In the genomic region with DNA sequence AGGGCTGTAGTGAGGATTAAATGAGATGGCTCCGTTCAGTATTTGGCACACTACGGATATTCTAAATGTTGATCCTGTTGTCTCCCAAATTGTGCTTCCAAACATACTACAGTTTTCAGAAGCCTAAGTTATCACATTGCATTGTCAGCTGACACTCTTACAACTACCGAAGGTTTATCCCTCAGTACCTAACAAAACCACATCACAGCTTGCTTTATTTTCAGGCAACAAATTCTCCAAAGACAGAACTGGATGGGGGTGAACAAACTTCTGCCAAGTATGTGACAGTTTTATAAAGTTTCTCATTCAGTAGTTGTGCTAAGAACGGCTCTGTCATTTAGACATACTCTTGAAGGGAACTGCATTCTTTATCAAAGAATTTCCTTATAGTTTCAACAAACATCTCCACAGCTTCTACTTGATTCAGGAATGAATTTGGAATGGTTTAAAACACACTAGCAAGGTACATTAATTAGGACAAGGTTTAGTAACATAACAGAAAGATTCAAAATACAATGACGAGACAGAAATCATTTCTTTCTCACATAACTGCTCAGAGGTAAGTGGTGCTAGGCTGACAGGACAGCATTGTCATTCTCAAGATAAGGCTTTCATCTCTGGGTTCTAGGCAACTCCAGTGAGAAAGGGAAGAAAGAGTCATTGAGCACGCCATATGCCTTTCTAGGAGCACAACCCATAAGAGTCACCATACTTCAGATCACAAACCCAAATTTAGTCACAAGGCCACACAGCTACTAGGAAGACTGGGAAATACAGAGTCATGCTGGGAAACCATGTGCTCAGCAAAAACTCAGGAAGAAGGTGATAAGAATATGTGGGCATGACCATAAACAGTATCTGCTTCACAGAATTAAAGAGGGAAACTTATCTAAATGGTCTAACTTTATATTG, we compare ENCODE assay signal across 21 cellular contexts.
DNase-seq lines count a peak whose midpoint lies in the region; ATAC-seq lines count a peak whose summit lies in the region.
"Had no signal": no experiment of that assay in that cellular context is flagged by ENCODE, and none has a peak within 500 bp of the region (broad histone marks: within the 10 kb centered on the region; RNA-seq: fewer than 3 reads in every experiment).

No MANE protein-coding gene starts in this region.

- H3K4me3 Mint-ChIP-seq in T-helper 1 cell treated with Interleukin-12 subunit alpha and Interleukin-12 subunit beta and Interleukin-4 antibody, amounts not matched to agents 30 μg/mL and 1 μg/mL, for 36 hours, result no peak overlapping the region
- peak overlapping the region; percentile 70 for H3K4me3 Mint-ChIP-seq in activated T-helper 17 cell treated with anti-CD3 and anti-CD28 coated beads, Interleukin-2, amount 50 U/mL, for 72 hours
- H3K4me3 Mint-ChIP-seq: activated naive CD8-positive, alpha-beta T cell; CD4-positive, CD25-positive, alpha-beta regulatory T cell; effector memory CD8-positive, alpha-beta T cell had no signal

- H3K4me1 Mint-ChIP-seq in T-helper 1 cell treated with Interleukin-12 subunit alpha and Interleukin-12 subunit beta and Interleukin-4 antibody, amounts not matched to agents 30 μg/mL and 1 μg/mL, for 36 hours (ENCODE audit: low read depth), result peaks cover 41% of the 10 kb centered on the region
- H3K4me1 Mint-ChIP-seq in activated T-helper 17 cell treated with anti-CD3 and anti-CD28 coated beads, Interleukin-2, amount 50 U/mL, for 72 hours, result peaks cover 30% of the 10 kb centered on the region

- peak; percentile 91 for ATAC-seq in activated T-helper 17 cell treated with anti-CD3 and anti-CD28 coated beads, Interleukin-2, amount 50 U/mL, for 72 hours (replicated peaks)
- no peak for ATAC-seq in HG03520 (IDR thresholded peaks at IDR 0.05; ENCODE audit: unreplicated experiment)
- ATAC-seq: effector memory CD8-positive, alpha-beta T cell had no signal

- no peaks in the 10 kb centered on the region for H3K9me3 ChIP-seq in muscle layer of colon (ENCODE audit: low read length)
- H3K9me3 ChIP-seq: suprapubic skin had no signal

- peaks cover 18% of the 10 kb centered on the region for H3K36me3 Mint-ChIP-seq in T-helper 1 cell treated with Interleukin-12 subunit alpha and Interleukin-12 subunit beta and Interleukin-4 antibody, amounts not matched to agents 30 μg/mL and 1 μg/mL, for 36 hours (ENCODE audit: low read depth)
- no peaks in the 10 kb centered on the region for H3K36me3 Mint-ChIP-seq in activated T-helper 17 cell treated with anti-CD3 and anti-CD28 coated beads, Interleukin-2, amount 50 U/mL, for 72 hours (ENCODE audit: low read depth)
- H3K36me3 Mint-ChIP-seq: CD4-positive, CD25-positive, alpha-beta regulatory T cell had no signal

- no peaks in the 10 kb centered on the region for H3K36me3 ChIP-seq in muscle layer of colon (ENCODE audit: insufficient read depth, low read length)
- H3K36me3 ChIP-seq: suprapubic skin had no signal

- DNase-seq in T-helper 1 cell (no peak), CMK (ENCODE audit: low read depth) (peak; percentile 41), NCI-H748 treated with DMSO at 0.1 percent for 48 hours (lab: John Stamatoyannopoulos, UW) (no peak), putamen (ENCODE audit: low spot score) (no peak)
- DNase-seq: activated CD8-positive, alpha-beta memory T cell treated with anti-CD3 and anti-CD28 coated beads for 24 hours; CD4-positive, CD25-positive, alpha-beta regulatory T cell; effector memory CD8-positive, alpha-beta T cell; GOT3; NCI-H1092 treated with DMSO at 0.1 percent for 48 hours; NCI-H2171 treated with DMSO at 0.1 percent for 48 hours; NK-92 treated with Interleukin-12 subunit alpha and Interleukin-12 subunit beta, amount 100 ng/mL, for 24 hours; occipital lobe; SHP77; small intestine had no signal

- H3K27me3 ChIP-seq in muscle layer of colon (ENCODE audit: control insufficient read depth in 1 of 2, insufficient read depth in 2 of 2, low read length in 2 of 2), result no peaks in the 10 kb centered on the region
- H3K27me3 ChIP-seq: suprapubic skin had no signal

- H3K27me3 Mint-ChIP-seq in T-helper 1 cell treated with Interleukin-12 subunit alpha and Interleukin-12 subunit beta and Interleukin-4 antibody, amounts not matched to agents 30 μg/mL and 1 μg/mL, for 36 hours (ENCODE audit: low read depth), result no peaks in the 10 kb centered on the region
- H3K27me3 Mint-ChIP-seq in activated T-helper 17 cell treated with anti-CD3 and anti-CD28 coated beads, Interleukin-2, amount 50 U/mL, for 72 hours, result no peaks in the 10 kb centered on the region
- H3K27me3 Mint-ChIP-seq: effector memory CD8-positive, alpha-beta T cell had no signal

- H3K4me1 ChIP-seq in muscle layer of colon (ENCODE audit: insufficient read depth, low read length), result peaks cover 20% of the 10 kb centered on the region

- H3K9me3 Mint-ChIP-seq in T-helper 1 cell treated with Interleukin-12 subunit alpha and Interleukin-12 subunit beta and Interleukin-4 antibody, amounts not matched to agents 30 μg/mL and 1 μg/mL, for 36 hours, result peaks cover 17% of the 10 kb centered on the region
- H3K9me3 Mint-ChIP-seq in activated T-helper 17 cell treated with anti-CD3 and anti-CD28 coated beads, Interleukin-2, amount 50 U/mL, for 72 hours, result peaks cover 6% of the 10 kb centered on the region
- H3K9me3 Mint-ChIP-seq: effector memory CD8-positive, alpha-beta T cell had no signal

- H3K9ac ChIP-seq in muscle layer of colon (ENCODE audit: low read length), result no peak overlapping the region

- H3K4me3 ChIP-seq in muscle layer of colon (ENCODE audit: low read depth in 1 of 2, low read length in 2 of 2), result no peak overlapping the region
- H3K4me3 ChIP-seq: suprapubic skin had no signal

- H3K27ac Mint-ChIP-seq in T-helper 1 cell treated with Interleukin-12 subunit alpha and Interleukin-12 subunit beta and Interleukin-4 antibody, amounts not matched to agents 30 μg/mL and 1 μg/mL, for 36 hours, result peak overlapping the region; percentile 66
- peak overlapping the region; percentile 93 for H3K27ac Mint-ChIP-seq in activated T-helper 17 cell treated with anti-CD3 and anti-CD28 coated beads, Interleukin-2, amount 50 U/mL, for 72 hours
- H3K27ac Mint-ChIP-seq: activated naive CD8-positive, alpha-beta T cell had no signal

- peak overlapping the region; percentile 12 for H3K27ac ChIP-seq in muscle layer of colon (ENCODE audit: low read depth, low read length)
- H3K27ac ChIP-seq: 22Rv1, suprapubic skin had no signal
